2 cellular contexts compared by ENCODE assay signal in the genomic region with DNA sequence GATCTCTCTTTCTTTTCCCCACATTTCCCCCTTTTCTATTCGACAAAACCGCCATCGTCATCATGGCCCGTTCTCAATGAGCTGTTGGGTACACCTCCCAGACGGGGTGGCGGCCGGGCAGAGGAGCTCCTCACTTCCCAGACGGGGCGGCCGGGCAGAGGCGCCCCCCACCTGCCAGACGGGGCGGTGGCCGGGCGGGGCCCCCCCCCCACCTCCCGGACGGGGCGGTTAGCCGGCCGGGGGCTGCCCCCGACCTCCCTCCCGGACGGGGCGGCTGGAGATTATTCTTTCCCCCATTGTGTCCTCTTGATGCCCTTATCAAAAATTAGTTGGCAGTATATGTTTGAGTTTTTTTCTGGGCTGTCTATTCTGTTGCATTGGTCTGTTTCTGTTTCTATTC. TPM values are rescaled to one million over a fixed set of nuclear protein-coding genes. Genes with fewer than 3 reads are reported as not detected.
DNase-seq lines count a peak whose midpoint lies in the region; ATAC-seq, FAIRE-seq and TF ChIP-seq lines count a peak whose summit lies in the region.
"Not testable (repeated sequence)": the region's sequence is repeated elsewhere in the genome, so short reads cannot be mapped to it uniquely, and the experiment has no call there.

No MANE protein-coding gene starts in this region.

- POLR2A ChIA-PET in A549 (lab: Yijun Ruan, JAX); K562 (lab: Yijun Ruan, JAX): not testable (repeated sequence)

- not testable (repeated sequence) for H3K4me1 ChIP-seq in A549
- H3K4me1 ChIP-seq in K562 (replicated peaks in 1 of 2; ENCODE audit: control insufficient read depth in 2 of 2, insufficient read depth in 2 of 2, low read length in 2 of 2), result peaks cover 7 to 19% of the 10 kb centered on the region in 2 experiments; a peak in 4 of 5 replicates

- not testable (repeated sequence) for H3K27me3 ChIP-seq in K562 (ENCODE audit: control insufficient read depth in 2 of 2, insufficient read depth in 2 of 2, low read length in 2 of 2)

- ATAC-seq in A549, K562: not testable (repeated sequence)

- not testable (repeated sequence) for FAIRE-seq in A549 (lab: Jason Lieb, UNC); K562 (lab: Jason Lieb, UNC)

- H2AFZ ChIP-seq in K562 (ENCODE audit: low read depth, low read length), result not testable (repeated sequence)

- DNase-seq in A549 (ENCODE audit: low read depth in 1 of 2, low spot score in 1 of 2); K562 (ENCODE audit: extremely low read depth in 1 of 4, low spot score in 3 of 4): not testable (repeated sequence)

- TF ChIP-seq POLR2A in A549 (IDR thresholded peaks at IDR 0.05; ENCODE audit: low read length); K562 (conservative IDR thresholded peaks at IDR 0.05): not testable (repeated sequence)

- peak overlapping the region in 1 of 2 experiments; percentile 46; a peak in 1 of 6 replicates for H3K27ac ChIP-seq in A549
- not testable (repeated sequence) for H3K27ac ChIP-seq in K562 (ENCODE audit: extremely low read depth, low read depth, low read length)

- whole genome bisulfite sequencing in A549 (ENCODE audit: missing lambda C conversion rate), result 62% methylated on average over 5 of the region's 24 CpGs
- 67% methylated on average over 6 of the region's 24 CpGs for WGBS in K562 (ENCODE audit: insufficient coverage, low coverage, missing lambda C conversion rate)

- TF ChIP-seq EP300 in A549 (IDR thresholded peaks at IDR 0.05); K562 (IDR thresholded peaks at IDR 0.05; ENCODE audit: low read length): not testable (repeated sequence)

- not testable (repeated sequence) for TF ChIP-seq CTCF in A549 (IDR thresholded peaks at IDR 0.05); K562 (IDR thresholded peaks at IDR 0.05 in 2 of 3, conservative IDR thresholded peaks at IDR 0.05 in 1 of 3; ENCODE audit: insufficient read depth in 2 of 3, low read depth in 1 of 3, low read length in 3 of 3)

- in situ Hi-C loops in K562 (cut with MboI), result not testable (repeated sequence)

- not testable (repeated sequence) for H3K79me2 ChIP-seq in K562 (ENCODE audit: control insufficient read depth, insufficient read depth, low read length)

- not testable (repeated sequence) for TF ChIP-seq RAD21 in A549 (conservative IDR thresholded peaks at IDR 0.05 in 1 of 2, IDR thresholded peaks at IDR 0.05 in 1 of 2); K562 (CRISPR knock-in tag; conservative IDR thresholded peaks at IDR 0.05 in 1 of 2, IDR thresholded peaks at IDR 0.05 in 1 of 2)

- H4K20me1 ChIP-seq in K562 (replicated peaks; ENCODE audit: control insufficient read depth, insufficient read depth, low read length), result not testable (repeated sequence)

- peak overlapping the region; percentile 42; the same call in 2 of the 3 replicates for H3K4me2 ChIP-seq in A549
- not testable (repeated sequence) for H3K4me2 ChIP-seq in K562 (ENCODE audit: insufficient read depth, low read length)

- H3K4me3 ChIP-seq in A549, K562: not testable (repeated sequence)

- not testable (repeated sequence) for H3K36me3 ChIP-seq in K562 (ENCODE audit: control insufficient read depth, insufficient read depth, low read length)

- CTCF ChIA-PET in A549 (lab: Yijun Ruan, JAX); K562 (lab: Yijun Ruan, JAX; ENCODE audit: low intra/inter-chr PET ratio): not testable (repeated sequence)

- intact Hi-C loops in K562 (cut with micrococcal nuclease), result not testable (repeated sequence)

- not testable (repeated sequence) for H3K9ac ChIP-seq in K562 (ENCODE audit: insufficient read depth in 1 of 2, low read depth in 2 of 2, low read length in 2 of 2)

- not testable (repeated sequence) for H3K9me1 ChIP-seq in K562 (ENCODE audit: control insufficient read depth, insufficient read depth, low read length)

- not testable (repeated sequence) for BruUV-seq in K562 (replicated peaks; lab: Mats Ljungman, UMichigan)

- H3K9me3 ChIP-seq in A549; K562 (replicated peaks; ENCODE audit: control insufficient read depth, insufficient read depth, low read depth, low read length): not testable (repeated sequence)

TF ChIP-seq in K562, 482 proteins besides CTCF, POLR2A, EP300 and RAD21:
- TF ChIP-seq SMAD4 (CRISPR knock-in tag; conservative IDR thresholded peaks at IDR 0.05) (peak; percentile 51; the same call in 1 of the 2 replicates), ZBTB33 (CRISPR knock-in tag; IDR thresholded peaks at IDR 0.05) (0 out of 2 replicates have a peak, but pooled peaks have one; percentile 11)

RNA-seq across cellular contexts. Expression of gene ZNF184, which starts 56.9 kb away (rescaled TPM):
- polyA plus RNA-seq in A549 (2011; rRNA removed) (4.1 and 4.9 TPM in 2 replicates), A549 (2017; fragmentation: RNase III; extraction: RNeasy Plus Mini Kit Qiagen cat#74134 plus additional on column Dnase treatment) (2.4 to 2.5 TPM (median 2.5 TPM) in 3 replicates), K562 (2011; rRNA removed) (11.6 and 13.8 TPM in 2 replicates), K562 (2014; fragmentation: Illumina TruSeq; extraction: Trizol) (12.8 and 16.2 TPM in 2 replicates), K562 (2014; fragmentation: Nextera tagmentation; extraction: Ambion mirVana) (10 to 100 TPM in 1 of 2 experiments, 1 to 10 TPM in 1; 7.6 to 12.8 TPM), K562 (2014; rRNA removed) (7.7 and 9.0 TPM in 2 replicates)
- polyA plus RNA-seq in A549 (2012; cell fraction: cytosol; rRNA removed), result 0.62 and 0.63 TPM in 2 replicates
- 0.36 and 0.48 TPM in 2 replicates for polyA plus RNA-seq in A549 (2012; cell fraction: nucleus; rRNA removed)
- polyA minus RNA-seq in A549 (2011; rRNA and poly(A)+ RNA removed), result 2.7 and 3.2 TPM in 2 replicates
- 6.7 and 29.3 TPM in 2 replicates for total RNA-seq in K562 (2011; cell fraction: chromatin; rRNA removed; ENCODE audit: low replicate concordance)
- 3.5 and 7.0 TPM in 2 replicates for total RNA-seq in K562 (2011; cell fraction: nucleolus; rRNA removed)
- 6.2 and 9.2 TPM in 2 replicates for total RNA-seq in K562 (2011; cell fraction: nucleoplasm; rRNA removed)
- total RNA-seq in K562 (2014; rRNA removed) (10.2 and 11.2 TPM in 2 replicates), K562 (2014; rRNA removed; fragmentation: Illumina TruSeq; extraction: Trizol) (21.6 and 25.5 TPM in 2 replicates), K562 (2015; rRNA removed; fragmentation: Illumina TruSeq; extraction: Trizol) (22.1 and 22.2 TPM in 2 replicates), K562 (2021) (10.7 and 11.0 TPM in 2 replicates)
- polyA plus RNA-seq in K562 (2011; cell fraction: cytosol; rRNA removed), result 1.7 and 4.6 TPM in 2 replicates
- polyA plus RNA-seq in K562 (2011; cell fraction: nucleus; rRNA removed), result 4.5 and 9.0 TPM in 2 replicates
- polyA plus RNA-seq in K562 (2012), result 7.6 and 9.3 TPM in 2 replicates
- polyA minus RNA-seq in K562 (2011; rRNA and poly(A)+ RNA removed), result 18.5 and 30.8 TPM in 2 replicates
- polyA minus RNA-seq in K562 (2011; cell fraction: cytosol; rRNA and poly(A)+ RNA removed), result 7.3 and 7.5 TPM in 2 replicates
- 6.5 and 12.1 TPM in 2 replicates for polyA minus RNA-seq in K562 (2011; cell fraction: nucleus; rRNA and poly(A)+ RNA removed)
